In genomic region chr1:7919880-7920279, GRCh38 we compare ENCODE assay signal across 25 cellular contexts. TPM values are rescaled to one million over a fixed set of nuclear protein-coding genes. Genes with fewer than 3 reads are reported as not detected.
"Had no signal": no experiment of that assay in that cellular context is flagged by ENCODE, and none has a peak within 500 bp of the region (broad histone marks: within the 10 kb centered on the region; RNA-seq: fewer than 3 reads in every experiment).

No MANE protein-coding gene starts in this region.

- H3K9me3 Mint-ChIP-seq: activated CD4-positive, alpha-beta memory T cell treated with anti-CD3 and anti-CD28 coated beads for 36 hours; effector memory CD8-positive, alpha-beta T cell; mesothelial cell of epicardium; naive B cell; neural progenitor cell; stimulated activated naive B cell treated with anti-CD40 and anti-IgM and Interleukin-4, amounts not matched to agents 10 μg/mL and 1 μg/mL and 100 μg/mL, for 72 hours had no signal

- H3K27me3 Mint-ChIP-seq: activated CD4-positive, alpha-beta memory T cell treated with anti-CD3 and anti-CD28 coated beads for 36 hours; activated CD8-positive, alpha-beta memory T cell treated with anti-CD3 and anti-CD28 coated beads, Interleukin-2, amount 10 ng/mL, durations not matched to agents 7 days and 5 days; activated naive CD8-positive, alpha-beta T cell treated with anti-CD3 and anti-CD28 coated beads, Interleukin-2, amount 10 ng/mL, durations not matched to agents 7 days and 5 days; effector memory CD8-positive, alpha-beta T cell had no signal

- H3K4me3 Mint-ChIP-seq: activated CD4-positive, alpha-beta memory T cell treated with anti-CD3 and anti-CD28 coated beads for 36 hours; activated CD8-positive, alpha-beta memory T cell treated with anti-CD3 and anti-CD28 coated beads, Interleukin-2, amount 10 ng/mL, durations not matched to agents 7 days and 5 days; activated naive CD8-positive, alpha-beta T cell treated with anti-CD3 and anti-CD28 coated beads, Interleukin-2, amount 10 ng/mL, durations not matched to agents 7 days and 5 days; effector memory CD8-positive, alpha-beta T cell; mesothelial cell of epicardium; naive B cell; neural progenitor cell had no signal

- DNase-seq: activated CD4-positive, alpha-beta memory T cell treated with anti-CD3 and anti-CD28 coated beads for 36 hours; activated CD4-positive, alpha-beta T cell treated with anti-CD3 and anti-CD28 coated beads for 4 hours; activated CD8-positive, alpha-beta memory T cell treated with anti-CD3 and anti-CD28 coated beads, Interleukin-2, amount 10 ng/mL, durations not matched to agents 7 days and 5 days; activated gamma-delta T cell; activated naive CD8-positive, alpha-beta T cell treated with anti-CD3 and anti-CD28 coated beads, Interleukin-2, amount 10 ng/mL, durations not matched to agents 7 days and 5 days; activated T-cell treated with anti-CD3 and anti-CD28 coated beads for 4 hours; amniotic stem cell; cortex of kidney; effector memory CD8-positive, alpha-beta T cell; hippocampal formation; kidney; naive B cell; occipital lobe; psoas muscle; SIG-M5; sigmoid colon; small intestine; stimulated activated CD4-positive, alpha-beta T cell treated with anti-CD3 and anti-CD28 coated beads, Interleukin-4, amount 100 ng/mL, for 24 hours; stimulated activated naive B cell treated with anti-CD40 and anti-IgM and Interleukin-4, amounts not matched to agents 10 μg/mL and 1 μg/mL and 100 μg/mL, for 72 hours; testis; transverse colon had no signal

- ATAC-seq: effector memory CD8-positive, alpha-beta T cell; gastroesophageal sphincter; psoas muscle had no signal

- H3K4me1 Mint-ChIP-seq: mesothelial cell of epicardium, naive B cell, neural progenitor cell had no signal

- H3K36me3 Mint-ChIP-seq: mesothelial cell of epicardium, naive B cell, neural progenitor cell had no signal

- H3K27ac Mint-ChIP-seq: activated naive CD8-positive, alpha-beta T cell treated with anti-CD3 and anti-CD28 coated beads, Interleukin-2, amount 10 ng/mL, durations not matched to agents 7 days and 5 days; effector memory CD8-positive, alpha-beta T cell; mesothelial cell of epicardium; naive B cell; neural progenitor cell had no signal

RNA-seq across cellular contexts. Expression of gene TNFRSF9, which starts 20.8 kb away (rescaled TPM):
- total RNA-seq: fibroblast of lung, occipital lobe, sigmoid colon had no signal
